1 cellular context compared by ENCODE assay signal in the genomic region with DNA sequence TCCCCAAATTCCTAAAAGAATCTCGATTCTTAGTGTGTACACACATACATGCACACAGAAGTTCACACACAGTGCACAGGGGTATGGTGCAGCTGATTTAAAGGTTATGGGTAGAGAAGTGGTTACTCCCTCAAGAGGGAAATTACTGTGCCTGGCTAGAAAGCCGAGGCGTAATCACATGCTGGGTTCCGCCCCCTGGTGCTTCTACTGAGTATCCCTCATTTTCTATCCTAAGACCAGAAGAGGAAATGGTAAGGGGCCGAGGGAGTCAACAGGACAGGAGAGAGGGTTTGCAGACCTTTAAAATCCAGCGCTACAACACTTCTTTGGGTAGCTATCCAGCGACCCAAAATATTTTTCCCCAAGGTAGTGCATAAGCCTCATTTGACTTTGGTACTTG.
TF ChIP-seq lines count a peak whose summit lies in the region.

No MANE protein-coding gene starts in this region.

TF ChIP-seq in GM23338, 12 proteins besides CTCF, POLR2A, EP300 and RAD21 (continued from another document):
- TF ChIP-seq, protein P1, sequence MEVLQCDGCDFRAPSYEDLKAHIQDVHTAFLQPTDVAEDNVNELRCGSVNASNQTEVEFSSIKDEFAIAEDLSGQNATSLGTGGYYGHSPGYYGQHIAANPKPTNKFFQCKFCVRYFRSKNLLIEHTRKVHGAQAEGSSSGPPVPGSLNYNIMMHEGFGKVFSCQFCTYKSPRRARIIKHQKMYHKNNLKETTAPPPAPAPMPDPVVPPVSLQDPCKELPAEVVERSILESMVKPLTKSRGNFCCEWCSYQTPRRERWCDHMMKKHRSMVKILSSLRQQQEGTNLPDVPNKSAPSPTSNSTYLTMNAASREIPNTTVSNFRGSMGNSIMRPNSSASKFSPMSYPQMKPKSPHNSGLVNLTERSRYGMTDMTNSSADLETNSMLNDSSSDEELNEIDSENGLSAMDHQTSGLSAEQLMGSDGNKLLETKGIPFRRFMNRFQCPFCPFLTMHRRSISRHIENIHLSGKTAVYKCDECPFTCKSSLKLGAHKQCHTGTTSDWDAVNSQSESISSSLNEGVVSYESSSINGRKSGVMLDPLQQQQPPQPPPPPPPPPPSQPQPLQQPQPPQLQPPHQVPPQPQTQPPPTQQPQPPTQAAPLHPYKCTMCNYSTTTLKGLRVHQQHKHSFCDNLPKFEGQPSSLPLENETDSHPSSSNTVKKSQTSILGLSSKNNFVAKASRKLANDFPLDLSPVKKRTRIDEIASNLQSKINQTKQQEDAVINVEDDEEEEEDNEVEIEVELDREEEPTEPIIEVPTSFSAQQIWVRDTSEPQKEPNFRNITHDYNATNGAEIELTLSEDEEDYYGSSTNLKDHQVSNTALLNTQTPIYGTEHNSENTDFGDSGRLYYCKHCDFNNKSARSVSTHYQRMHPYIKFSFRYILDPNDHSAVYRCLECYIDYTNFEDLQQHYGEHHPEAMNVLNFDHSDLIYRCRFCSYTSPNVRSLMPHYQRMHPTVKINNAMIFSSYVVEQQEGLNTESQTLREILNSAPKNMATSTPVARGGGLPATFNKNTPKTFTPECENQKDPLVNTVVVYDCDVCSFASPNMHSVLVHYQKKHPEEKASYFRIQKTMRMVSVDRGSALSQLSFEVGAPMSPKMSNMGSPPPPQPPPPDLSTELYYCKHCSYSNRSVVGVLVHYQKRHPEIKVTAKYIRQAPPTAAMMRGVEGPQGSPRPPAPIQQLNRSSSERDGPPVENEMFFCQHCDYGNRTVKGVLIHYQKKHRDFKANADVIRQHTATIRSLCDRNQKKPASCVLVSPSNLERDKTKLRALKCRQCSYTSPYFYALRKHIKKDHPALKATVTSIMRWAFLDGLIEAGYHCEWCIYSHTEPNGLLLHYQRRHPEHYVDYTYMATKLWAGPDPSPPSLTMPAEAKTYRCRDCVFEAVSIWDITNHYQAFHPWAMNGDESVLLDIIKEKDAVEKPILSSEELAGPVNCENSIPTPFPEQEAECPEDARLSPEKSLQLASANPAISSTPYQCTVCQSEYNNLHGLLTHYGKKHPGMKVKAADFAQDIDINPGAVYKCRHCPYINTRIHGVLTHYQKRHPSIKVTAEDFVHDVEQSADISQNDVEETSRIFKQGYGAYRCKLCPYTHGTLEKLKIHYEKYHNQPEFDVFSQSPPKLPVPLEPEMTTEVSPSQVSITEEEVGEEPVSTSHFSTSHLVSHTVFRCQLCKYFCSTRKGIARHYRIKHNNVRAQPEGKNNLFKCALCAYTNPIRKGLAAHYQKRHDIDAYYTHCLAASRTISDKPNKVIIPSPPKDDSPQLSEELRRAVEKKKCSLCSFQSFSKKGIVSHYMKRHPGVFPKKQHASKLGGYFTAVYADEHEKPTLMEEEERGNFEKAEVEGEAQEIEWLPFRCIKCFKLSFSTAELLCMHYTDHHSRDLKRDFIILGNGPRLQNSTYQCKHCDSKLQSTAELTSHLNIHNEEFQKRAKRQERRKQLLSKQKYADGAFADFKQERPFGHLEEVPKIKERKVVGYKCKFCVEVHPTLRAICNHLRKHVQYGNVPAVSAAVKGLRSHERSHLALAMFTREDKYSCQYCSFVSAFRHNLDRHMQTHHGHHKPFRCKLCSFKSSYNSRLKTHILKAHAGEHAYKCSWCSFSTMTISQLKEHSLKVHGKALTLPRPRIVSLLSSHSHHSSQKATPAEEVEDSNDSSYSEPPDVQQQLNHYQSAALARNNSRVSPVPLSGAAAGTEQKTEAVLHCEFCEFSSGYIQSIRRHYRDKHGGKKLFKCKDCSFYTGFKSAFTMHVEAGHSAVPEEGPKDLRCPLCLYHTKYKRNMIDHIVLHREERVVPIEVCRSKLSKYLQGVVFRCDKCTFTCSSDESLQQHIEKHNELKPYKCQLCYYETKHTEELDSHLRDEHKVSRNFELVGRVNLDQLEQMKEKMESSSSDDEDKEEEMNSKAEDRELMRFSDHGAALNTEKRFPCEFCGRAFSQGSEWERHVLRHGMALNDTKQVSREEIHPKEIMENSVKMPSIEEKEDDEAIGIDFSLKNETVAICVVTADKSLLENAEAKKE (CRISPR knock-in tag; IDR thresholded peaks at IDR 0.05): no peak
- TF ChIP-seq NANOG (IDR thresholded peaks at IDR 0.05; ENCODE audit: borderline replicate concordance): no peak
- no peak for TF ChIP-seq EZH2 (IDR thresholded peaks at IDR 0.05; ENCODE audit: low read depth, unreplicated experiment)
- TF ChIP-seq POLR2AphosphoS5 (IDR thresholded peaks at IDR 0.05; ENCODE audit: low read depth): no peak
- TF ChIP-seq CREB1 (CRISPR knock-in tag; IDR thresholded peaks at IDR 0.05; ENCODE audit: low read depth): no peak
- TF ChIP-seq, protein P2, sequence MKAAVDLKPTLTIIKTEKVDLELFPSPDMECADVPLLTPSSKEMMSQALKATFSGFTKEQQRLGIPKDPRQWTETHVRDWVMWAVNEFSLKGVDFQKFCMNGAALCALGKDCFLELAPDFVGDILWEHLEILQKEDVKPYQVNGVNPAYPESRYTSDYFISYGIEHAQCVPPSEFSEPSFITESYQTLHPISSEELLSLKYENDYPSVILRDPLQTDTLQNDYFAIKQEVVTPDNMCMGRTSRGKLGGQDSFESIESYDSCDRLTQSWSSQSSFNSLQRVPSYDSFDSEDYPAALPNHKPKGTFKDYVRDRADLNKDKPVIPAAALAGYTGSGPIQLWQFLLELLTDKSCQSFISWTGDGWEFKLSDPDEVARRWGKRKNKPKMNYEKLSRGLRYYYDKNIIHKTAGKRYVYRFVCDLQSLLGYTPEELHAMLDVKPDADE (IDR thresholded peaks at IDR 0.05): no peak
- no peak for TF ChIP-seq EZH2phosphoT487 (IDR thresholded peaks at IDR 0.05; ENCODE audit: unreplicated experiment)
- TF ChIP-seq STAT1 (IDR thresholded peaks at IDR 0.05; ENCODE audit: unreplicated experiment): no peak
